ENCODE assay signal across 23 cellular contexts in the genomic region with DNA sequence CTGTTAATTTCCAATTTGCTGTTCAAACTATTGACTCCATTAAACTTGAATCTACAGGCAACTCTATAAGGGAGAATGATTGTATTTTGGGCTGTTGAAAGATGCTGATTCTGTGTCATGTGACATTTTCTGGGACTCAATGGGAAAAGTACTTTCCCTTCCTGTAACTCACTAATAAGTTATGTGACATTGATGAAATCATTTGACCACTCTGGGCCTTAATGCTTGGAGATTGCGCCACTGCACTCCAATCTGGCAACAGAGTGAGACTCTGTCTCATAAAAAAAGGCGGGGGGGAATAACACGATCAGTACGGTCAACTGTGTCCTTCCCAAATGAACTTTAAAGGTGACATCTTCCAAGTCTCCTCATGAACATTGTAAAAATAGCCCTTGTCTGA.
"Had no signal": no experiment of that assay in that cellular context is flagged by ENCODE, and none has a peak within 500 bp of the region (broad histone marks: within the 10 kb centered on the region; RNA-seq: fewer than 3 reads in every experiment).

No MANE protein-coding gene starts in this region.

- H3K27ac Mint-ChIP-seq: activated B cell treated with CpG ODN at 0.5 μM for 24 hours; activated CD8-positive, alpha-beta T cell treated with anti-CD3 and anti-CD28 coated beads for 36 hours; activated naive CD8-positive, alpha-beta T cell; natural killer cell; stimulated activated naive B cell treated with anti-CD40 and anti-IgM and Interleukin-4, amounts not matched to agents 10 μg/mL and 1 μg/mL and 100 μg/mL, for 72 hours; T-helper 1 cell treated with Interleukin-12 subunit alpha and Interleukin-12 subunit beta and Interleukin-4 antibody, amounts not matched to agents 30 μg/mL and 1 μg/mL, for 36 hours had no signal

- FAIRE-seq: TTC549, urothelium cell line had no signal

- H3K9me3 ChIP-seq: neutrophil, tibial artery had no signal

- H3K27me3 ChIP-seq: dorsolateral prefrontal cortex, neutrophil, tibial artery had no signal

- DNase-seq: activated B cell treated with CpG ODN at 0.5 μM for 24 hours; activated CD4-positive, alpha-beta T cell treated with anti-CD3 and anti-CD28 coated beads for 48 hours; activated CD8-positive, alpha-beta T cell treated with anti-CD3 and anti-CD28 coated beads for 36 hours; activated gamma-delta T cell; activated T-cell treated with anti-CD3 and anti-CD28 coated beads, Interleukin-2, amount 50 U/mL, for 48 hours; dorsolateral prefrontal cortex; erythroblast; hippocampal formation; left ventricle myocardium superior; mesenchymal stem cell; natural killer cell; retina; stimulated activated CD4-positive, alpha-beta T cell treated with anti-CD3 and anti-CD28 coated beads, Interleukin-15, amount 100 ng/mL, for 24 hours; stimulated activated CD4-positive, alpha-beta T cell treated with anti-CD3 and anti-CD28 coated beads, Interleukin-4, amount 100 ng/mL, for 1 hour; stimulated activated naive B cell treated with anti-CD40 and anti-IgM and Interleukin-4, amounts not matched to agents 10 μg/mL and 1 μg/mL and 100 μg/mL, for 72 hours; tibial artery had no signal

- H3K79me2 ChIP-seq: parathyroid adenoma had no signal

- H3K9me3 Mint-ChIP-seq: activated B cell treated with CpG ODN at 0.5 μM for 24 hours; activated CD8-positive, alpha-beta T cell treated with anti-CD3 and anti-CD28 coated beads for 36 hours; natural killer cell; stimulated activated naive B cell treated with anti-CD40 and anti-IgM and Interleukin-4, amounts not matched to agents 10 μg/mL and 1 μg/mL and 100 μg/mL, for 72 hours; T-helper 1 cell treated with Interleukin-12 subunit alpha and Interleukin-12 subunit beta and Interleukin-4 antibody, amounts not matched to agents 30 μg/mL and 1 μg/mL, for 36 hours had no signal

- H3K36me3 ChIP-seq: neutrophil, tibial artery had no signal

- H3K27ac ChIP-seq: dorsolateral prefrontal cortex, neutrophil, parathyroid adenoma, skin epidermis, tibial artery had no signal

- H3K4me3 ChIP-seq: dorsolateral prefrontal cortex, skin epidermis, tibial artery had no signal

- H3K9ac ChIP-seq: parathyroid adenoma had no signal

- H3K36me3 Mint-ChIP-seq: natural killer cell; stimulated activated naive B cell treated with anti-CD40 and anti-IgM and Interleukin-4, amounts not matched to agents 10 μg/mL and 1 μg/mL and 100 μg/mL, for 72 hours had no signal

- ATAC-seq: activated CD8-positive, alpha-beta T cell treated with anti-CD3 and anti-CD28 coated beads for 36 hours; left ventricle myocardium superior; natural killer cell; stimulated activated naive B cell treated with anti-CD40 and anti-IgM and Interleukin-4, amounts not matched to agents 10 μg/mL and 1 μg/mL and 100 μg/mL, for 72 hours had no signal

- H3K4me1 ChIP-seq: parathyroid adenoma had no signal

- H2AFZ ChIP-seq: parathyroid adenoma had no signal
